Comparison of ENCODE assay signal across 1 cellular context in the genomic region with DNA sequence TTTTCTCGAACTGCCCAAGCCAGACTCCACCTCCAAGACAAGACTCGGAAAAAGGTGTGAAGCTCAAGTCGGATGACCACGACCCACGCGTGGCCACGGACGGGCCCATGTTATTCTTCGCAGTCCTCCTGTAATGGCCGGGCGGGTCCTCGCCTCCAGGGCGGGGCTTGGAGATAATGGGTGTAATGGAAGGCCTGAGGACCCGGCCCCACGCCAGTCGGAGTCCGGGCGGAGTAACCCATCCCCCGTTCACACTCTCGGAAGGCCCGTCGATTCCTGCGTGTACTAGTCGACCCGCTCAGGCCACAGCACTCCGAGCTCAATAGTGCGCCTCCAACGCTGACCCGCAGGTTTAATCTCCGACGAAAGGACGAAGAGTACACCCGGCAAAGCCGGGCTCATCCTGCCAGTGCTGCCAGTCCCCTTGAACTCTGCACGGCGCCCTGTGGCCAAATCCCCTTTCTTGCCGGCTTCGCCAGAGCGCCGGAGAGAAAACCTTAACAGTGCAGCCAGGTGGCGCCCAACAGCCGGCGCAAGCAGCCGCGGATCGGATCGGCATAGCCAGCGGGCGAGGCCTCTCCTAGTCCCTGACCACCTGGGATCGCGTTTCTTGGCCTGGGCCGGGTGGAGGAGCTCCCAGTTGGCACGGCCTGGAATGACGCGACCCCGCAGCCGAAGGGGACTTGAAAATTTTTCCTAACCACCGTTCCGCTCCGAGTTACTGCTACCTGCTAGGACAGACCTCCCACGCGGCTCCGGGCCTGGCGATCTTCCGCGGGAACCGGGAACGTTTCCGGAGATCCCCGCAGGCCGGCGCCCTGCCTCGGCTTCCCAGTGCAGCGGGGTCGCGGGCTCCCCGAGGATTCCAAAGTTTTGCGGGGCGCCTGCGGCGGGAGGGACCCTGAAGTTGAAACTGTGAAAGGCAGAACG.
TF ChIP-seq lines count a peak whose summit lies in the region.

No MANE protein-coding gene starts in this region.

TF ChIP-seq in K562, 482 proteins besides CTCF, POLR2A, EP300 and RAD21 (continues in another document):
- TF ChIP-seq, protein P1, sequence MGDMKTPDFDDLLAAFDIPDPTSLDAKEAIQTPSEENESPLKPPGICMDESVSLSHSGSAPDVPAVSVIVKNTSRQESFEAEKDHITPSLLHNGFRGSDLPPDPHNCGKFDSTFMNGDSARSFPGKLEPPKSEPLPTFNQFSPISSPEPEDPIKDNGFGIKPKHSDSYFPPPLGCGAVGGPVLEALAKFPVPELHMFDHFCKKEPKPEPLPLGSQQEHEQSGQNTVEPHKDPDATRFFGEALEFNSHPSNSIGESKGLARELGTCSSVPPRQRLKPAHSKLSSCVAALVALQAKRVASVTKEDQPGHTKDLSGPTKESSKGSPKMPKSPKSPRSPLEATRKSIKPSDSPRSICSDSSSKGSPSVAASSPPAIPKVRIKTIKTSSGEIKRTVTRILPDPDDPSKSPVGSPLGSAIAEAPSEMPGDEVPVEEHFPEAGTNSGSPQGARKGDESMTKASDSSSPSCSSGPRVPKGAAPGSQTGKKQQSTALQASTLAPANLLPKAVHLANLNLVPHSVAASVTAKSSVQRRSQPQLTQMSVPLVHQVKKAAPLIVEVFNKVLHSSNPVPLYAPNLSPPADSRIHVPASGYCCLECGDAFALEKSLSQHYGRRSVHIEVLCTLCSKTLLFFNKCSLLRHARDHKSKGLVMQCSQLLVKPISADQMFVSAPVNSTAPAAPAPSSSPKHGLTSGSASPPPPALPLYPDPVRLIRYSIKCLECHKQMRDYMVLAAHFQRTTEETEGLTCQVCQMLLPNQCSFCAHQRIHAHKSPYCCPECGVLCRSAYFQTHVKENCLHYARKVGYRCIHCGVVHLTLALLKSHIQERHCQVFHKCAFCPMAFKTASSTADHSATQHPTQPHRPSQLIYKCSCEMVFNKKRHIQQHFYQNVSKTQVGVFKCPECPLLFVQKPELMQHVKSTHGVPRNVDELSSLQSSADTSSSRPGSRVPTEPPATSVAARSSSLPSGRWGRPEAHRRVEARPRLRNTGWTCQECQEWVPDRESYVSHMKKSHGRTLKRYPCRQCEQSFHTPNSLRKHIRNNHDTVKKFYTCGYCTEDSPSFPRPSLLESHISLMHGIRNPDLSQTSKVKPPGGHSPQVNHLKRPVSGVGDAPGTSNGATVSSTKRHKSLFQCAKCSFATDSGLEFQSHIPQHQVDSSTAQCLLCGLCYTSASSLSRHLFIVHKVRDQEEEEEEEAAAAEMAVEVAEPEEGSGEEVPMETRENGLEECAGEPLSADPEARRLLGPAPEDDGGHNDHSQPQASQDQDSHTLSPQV (IDR thresholded peaks at IDR 0.05): no peak
- TF ChIP-seq, protein P2, sequence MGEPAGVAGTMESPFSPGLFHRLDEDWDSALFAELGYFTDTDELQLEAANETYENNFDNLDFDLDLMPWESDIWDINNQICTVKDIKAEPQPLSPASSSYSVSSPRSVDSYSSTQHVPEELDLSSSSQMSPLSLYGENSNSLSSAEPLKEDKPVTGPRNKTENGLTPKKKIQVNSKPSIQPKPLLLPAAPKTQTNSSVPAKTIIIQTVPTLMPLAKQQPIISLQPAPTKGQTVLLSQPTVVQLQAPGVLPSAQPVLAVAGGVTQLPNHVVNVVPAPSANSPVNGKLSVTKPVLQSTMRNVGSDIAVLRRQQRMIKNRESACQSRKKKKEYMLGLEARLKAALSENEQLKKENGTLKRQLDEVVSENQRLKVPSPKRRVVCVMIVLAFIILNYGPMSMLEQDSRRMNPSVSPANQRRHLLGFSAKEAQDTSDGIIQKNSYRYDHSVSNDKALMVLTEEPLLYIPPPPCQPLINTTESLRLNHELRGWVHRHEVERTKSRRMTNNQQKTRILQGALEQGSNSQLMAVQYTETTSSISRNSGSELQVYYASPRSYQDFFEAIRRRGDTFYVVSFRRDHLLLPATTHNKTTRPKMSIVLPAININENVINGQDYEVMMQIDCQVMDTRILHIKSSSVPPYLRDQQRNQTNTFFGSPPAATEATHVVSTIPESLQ (CRISPR knock-in tag; IDR thresholded peaks at IDR 0.05): no peak
- TF ChIP-seq RCOR1 (IDR thresholded peaks at IDR 0.05; ENCODE audit: borderline replicate concordance in 1 of 2, low read depth in 2 of 2, low read length in 2 of 2): no peak
- TF ChIP-seq, protein P3, sequence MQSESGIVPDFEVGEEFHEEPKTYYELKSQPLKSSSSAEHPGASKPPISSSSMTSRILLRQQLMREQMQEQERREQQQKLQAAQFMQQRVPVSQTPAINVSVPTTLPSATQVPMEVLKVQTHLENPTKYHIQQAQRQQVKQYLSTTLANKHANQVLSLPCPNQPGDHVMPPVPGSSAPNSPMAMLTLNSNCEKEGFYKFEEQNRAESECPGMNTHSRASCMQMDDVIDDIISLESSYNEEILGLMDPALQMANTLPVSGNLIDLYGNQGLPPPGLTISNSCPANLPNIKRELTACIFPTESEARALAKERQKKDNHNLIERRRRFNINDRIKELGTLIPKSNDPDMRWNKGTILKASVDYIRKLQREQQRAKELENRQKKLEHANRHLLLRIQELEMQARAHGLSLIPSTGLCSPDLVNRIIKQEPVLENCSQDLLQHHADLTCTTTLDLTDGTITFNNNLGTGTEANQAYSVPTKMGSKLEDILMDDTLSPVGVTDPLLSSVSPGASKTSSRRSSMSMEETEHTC (IDR thresholded peaks at IDR 0.05): no peak
- TF ChIP-seq, protein P4, sequence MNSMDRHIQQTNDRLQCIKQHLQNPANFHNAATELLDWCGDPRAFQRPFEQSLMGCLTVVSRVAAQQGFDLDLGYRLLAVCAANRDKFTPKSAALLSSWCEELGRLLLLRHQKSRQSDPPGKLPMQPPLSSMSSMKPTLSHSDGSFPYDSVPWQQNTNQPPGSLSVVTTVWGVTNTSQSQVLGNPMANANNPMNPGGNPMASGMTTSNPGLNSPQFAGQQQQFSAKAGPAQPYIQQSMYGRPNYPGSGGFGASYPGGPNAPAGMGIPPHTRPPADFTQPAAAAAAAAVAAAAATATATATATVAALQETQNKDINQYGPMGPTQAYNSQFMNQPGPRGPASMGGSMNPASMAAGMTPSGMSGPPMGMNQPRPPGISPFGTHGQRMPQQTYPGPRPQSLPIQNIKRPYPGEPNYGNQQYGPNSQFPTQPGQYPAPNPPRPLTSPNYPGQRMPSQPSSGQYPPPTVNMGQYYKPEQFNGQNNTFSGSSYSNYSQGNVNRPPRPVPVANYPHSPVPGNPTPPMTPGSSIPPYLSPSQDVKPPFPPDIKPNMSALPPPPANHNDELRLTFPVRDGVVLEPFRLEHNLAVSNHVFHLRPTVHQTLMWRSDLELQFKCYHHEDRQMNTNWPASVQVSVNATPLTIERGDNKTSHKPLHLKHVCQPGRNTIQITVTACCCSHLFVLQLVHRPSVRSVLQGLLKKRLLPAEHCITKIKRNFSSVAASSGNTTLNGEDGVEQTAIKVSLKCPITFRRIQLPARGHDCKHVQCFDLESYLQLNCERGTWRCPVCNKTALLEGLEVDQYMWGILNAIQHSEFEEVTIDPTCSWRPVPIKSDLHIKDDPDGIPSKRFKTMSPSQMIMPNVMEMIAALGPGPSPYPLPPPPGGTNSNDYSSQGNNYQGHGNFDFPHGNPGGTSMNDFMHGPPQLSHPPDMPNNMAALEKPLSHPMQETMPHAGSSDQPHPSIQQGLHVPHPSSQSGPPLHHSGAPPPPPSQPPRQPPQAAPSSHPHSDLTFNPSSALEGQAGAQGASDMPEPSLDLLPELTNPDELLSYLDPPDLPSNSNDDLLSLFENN (IDR thresholded peaks at IDR 0.05; ENCODE audit: low read depth in 2 of 2, low read length in 2 of 2): no peak
- TF ChIP-seq TRIM28 (IDR thresholded peaks at IDR 0.05): no peak
- no peak for TF ChIP-seq GABPA (tag; conservative IDR thresholded peaks at IDR 0.05; ENCODE audit: low read depth)
- TF ChIP-seq ZFPM2 (CRISPR knock-in tag; IDR thresholded peaks at IDR 0.05): no peak
- no peak for TF ChIP-seq RFX1 (IDR thresholded peaks at IDR 0.05)
- TF ChIP-seq, protein P5, sequence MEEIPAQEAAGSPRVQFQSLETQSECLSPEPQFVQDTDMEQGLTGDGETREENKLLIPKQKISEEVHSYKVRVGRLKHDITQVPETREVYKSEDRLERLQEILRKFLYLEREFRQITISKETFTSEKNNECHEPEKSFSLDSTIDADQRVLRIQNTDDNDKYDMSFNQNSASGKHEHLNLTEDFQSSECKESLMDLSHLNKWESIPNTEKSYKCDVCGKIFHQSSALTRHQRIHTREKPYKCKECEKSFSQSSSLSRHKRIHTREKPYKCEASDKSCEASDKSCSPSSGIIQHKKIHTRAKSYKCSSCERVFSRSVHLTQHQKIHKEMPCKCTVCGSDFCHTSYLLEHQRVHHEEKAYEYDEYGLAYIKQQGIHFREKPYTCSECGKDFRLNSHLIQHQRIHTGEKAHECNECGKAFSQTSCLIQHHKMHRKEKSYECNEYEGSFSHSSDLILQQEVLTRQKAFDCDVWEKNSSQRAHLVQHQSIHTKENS (CRISPR knock-in tag; IDR thresholded peaks at IDR 0.05): no peak
- no peak for TF ChIP-seq CBX2 (IDR thresholded peaks at IDR 0.05; ENCODE audit: insufficient read depth, low read length, poor library complexity, severe bottlenecking)
- TF ChIP-seq ZNF57 (CRISPR knock-in tag; IDR thresholded peaks at IDR 0.05): no peak
- TF ChIP-seq ELF1 (tag; IDR thresholded peaks at IDR 0.05): no peak
- TF ChIP-seq, protein P6, sequence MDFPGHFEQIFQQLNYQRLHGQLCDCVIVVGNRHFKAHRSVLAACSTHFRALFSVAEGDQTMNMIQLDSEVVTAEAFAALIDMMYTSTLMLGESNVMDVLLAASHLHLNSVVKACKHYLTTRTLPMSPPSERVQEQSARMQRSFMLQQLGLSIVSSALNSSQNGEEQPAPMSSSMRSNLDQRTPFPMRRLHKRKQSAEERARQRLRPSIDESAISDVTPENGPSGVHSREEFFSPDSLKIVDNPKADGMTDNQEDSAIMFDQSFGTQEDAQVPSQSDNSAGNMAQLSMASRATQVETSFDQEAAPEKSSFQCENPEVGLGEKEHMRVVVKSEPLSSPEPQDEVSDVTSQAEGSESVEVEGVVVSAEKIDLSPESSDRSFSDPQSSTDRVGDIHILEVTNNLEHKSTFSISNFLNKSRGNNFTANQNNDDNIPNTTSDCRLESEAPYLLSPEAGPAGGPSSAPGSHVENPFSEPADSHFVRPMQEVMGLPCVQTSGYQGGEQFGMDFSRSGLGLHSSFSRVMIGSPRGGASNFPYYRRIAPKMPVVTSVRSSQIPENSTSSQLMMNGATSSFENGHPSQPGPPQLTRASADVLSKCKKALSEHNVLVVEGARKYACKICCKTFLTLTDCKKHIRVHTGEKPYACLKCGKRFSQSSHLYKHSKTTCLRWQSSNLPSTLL (IDR thresholded peaks at IDR 0.05): no peak
- TF ChIP-seq, protein P7, sequence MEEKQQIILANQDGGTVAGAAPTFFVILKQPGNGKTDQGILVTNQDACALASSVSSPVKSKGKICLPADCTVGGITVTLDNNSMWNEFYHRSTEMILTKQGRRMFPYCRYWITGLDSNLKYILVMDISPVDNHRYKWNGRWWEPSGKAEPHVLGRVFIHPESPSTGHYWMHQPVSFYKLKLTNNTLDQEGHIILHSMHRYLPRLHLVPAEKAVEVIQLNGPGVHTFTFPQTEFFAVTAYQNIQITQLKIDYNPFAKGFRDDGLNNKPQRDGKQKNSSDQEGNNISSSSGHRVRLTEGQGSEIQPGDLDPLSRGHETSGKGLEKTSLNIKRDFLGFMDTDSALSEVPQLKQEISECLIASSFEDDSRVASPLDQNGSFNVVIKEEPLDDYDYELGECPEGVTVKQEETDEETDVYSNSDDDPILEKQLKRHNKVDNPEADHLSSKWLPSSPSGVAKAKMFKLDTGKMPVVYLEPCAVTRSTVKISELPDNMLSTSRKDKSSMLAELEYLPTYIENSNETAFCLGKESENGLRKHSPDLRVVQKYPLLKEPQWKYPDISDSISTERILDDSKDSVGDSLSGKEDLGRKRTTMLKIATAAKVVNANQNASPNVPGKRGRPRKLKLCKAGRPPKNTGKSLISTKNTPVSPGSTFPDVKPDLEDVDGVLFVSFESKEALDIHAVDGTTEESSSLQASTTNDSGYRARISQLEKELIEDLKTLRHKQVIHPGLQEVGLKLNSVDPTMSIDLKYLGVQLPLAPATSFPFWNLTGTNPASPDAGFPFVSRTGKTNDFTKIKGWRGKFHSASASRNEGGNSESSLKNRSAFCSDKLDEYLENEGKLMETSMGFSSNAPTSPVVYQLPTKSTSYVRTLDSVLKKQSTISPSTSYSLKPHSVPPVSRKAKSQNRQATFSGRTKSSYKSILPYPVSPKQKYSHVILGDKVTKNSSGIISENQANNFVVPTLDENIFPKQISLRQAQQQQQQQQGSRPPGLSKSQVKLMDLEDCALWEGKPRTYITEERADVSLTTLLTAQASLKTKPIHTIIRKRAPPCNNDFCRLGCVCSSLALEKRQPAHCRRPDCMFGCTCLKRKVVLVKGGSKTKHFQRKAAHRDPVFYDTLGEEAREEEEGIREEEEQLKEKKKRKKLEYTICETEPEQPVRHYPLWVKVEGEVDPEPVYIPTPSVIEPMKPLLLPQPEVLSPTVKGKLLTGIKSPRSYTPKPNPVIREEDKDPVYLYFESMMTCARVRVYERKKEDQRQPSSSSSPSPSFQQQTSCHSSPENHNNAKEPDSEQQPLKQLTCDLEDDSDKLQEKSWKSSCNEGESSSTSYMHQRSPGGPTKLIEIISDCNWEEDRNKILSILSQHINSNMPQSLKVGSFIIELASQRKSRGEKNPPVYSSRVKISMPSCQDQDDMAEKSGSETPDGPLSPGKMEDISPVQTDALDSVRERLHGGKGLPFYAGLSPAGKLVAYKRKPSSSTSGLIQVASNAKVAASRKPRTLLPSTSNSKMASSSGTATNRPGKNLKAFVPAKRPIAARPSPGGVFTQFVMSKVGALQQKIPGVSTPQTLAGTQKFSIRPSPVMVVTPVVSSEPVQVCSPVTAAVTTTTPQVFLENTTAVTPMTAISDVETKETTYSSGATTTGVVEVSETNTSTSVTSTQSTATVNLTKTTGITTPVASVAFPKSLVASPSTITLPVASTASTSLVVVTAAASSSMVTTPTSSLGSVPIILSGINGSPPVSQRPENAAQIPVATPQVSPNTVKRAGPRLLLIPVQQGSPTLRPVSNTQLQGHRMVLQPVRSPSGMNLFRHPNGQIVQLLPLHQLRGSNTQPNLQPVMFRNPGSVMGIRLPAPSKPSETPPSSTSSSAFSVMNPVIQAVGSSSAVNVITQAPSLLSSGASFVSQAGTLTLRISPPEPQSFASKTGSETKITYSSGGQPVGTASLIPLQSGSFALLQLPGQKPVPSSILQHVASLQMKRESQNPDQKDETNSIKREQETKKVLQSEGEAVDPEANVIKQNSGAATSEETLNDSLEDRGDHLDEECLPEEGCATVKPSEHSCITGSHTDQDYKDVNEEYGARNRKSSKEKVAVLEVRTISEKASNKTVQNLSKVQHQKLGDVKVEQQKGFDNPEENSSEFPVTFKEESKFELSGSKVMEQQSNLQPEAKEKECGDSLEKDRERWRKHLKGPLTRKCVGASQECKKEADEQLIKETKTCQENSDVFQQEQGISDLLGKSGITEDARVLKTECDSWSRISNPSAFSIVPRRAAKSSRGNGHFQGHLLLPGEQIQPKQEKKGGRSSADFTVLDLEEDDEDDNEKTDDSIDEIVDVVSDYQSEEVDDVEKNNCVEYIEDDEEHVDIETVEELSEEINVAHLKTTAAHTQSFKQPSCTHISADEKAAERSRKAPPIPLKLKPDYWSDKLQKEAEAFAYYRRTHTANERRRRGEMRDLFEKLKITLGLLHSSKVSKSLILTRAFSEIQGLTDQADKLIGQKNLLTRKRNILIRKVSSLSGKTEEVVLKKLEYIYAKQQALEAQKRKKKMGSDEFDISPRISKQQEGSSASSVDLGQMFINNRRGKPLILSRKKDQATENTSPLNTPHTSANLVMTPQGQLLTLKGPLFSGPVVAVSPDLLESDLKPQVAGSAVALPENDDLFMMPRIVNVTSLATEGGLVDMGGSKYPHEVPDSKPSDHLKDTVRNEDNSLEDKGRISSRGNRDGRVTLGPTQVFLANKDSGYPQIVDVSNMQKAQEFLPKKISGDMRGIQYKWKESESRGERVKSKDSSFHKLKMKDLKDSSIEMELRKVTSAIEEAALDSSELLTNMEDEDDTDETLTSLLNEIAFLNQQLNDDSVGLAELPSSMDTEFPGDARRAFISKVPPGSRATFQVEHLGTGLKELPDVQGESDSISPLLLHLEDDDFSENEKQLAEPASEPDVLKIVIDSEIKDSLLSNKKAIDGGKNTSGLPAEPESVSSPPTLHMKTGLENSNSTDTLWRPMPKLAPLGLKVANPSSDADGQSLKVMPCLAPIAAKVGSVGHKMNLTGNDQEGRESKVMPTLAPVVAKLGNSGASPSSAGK (IDR thresholded peaks at IDR 0.05): peak; percentile 28; the same call in 1 of the 2 replicates
- no peak for TF ChIP-seq SMARCA4 (IDR thresholded peaks at IDR 0.05)
- no peak for TF ChIP-seq PPARD (CRISPR knock-in tag; IDR thresholded peaks at IDR 0.05)
- TF ChIP-seq PHTF2 (CRISPR knock-in tag; IDR thresholded peaks at IDR 0.05): no peak
- TF ChIP-seq MEF2D (tag; conservative IDR thresholded peaks at IDR 0.05; ENCODE audit: low read depth): no peak
